Comparison of ENCODE assay signal across 10 cellular contexts in the genomic region with DNA sequence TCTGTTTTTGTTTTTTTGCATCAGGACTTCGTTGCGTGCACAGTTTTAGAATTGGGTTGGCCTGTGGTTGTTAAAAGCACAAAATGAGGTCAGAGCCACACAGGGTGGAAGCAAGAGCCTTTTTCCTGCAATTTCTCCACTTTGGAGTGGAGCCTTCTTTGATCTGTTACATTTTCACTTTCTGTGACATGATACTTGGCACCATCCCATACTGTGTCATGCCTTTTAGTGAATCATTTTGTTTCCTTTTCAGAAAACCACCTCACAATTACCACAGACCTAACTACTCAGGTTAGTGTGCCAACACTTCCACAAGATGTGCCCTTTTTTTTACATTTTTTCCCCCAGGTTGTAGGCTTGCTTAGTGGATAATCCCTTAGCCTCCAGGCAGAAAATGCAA. TPM values are rescaled to one million over a fixed set of nuclear protein-coding genes. Genes with fewer than 3 reads are reported as not detected.
DNase-seq lines count a peak whose midpoint lies in the region; ATAC-seq, FAIRE-seq and TF ChIP-seq lines count a peak whose summit lies in the region.
"Had no signal": no experiment of that assay in that cellular context is flagged by ENCODE, and none has a peak within 500 bp of the region (broad histone marks: within the 10 kb centered on the region; RNA-seq: fewer than 3 reads in every experiment).

No MANE protein-coding gene starts in this region.

- H3K9ac ChIP-seq in BLaER1 (peak overlapping the region; percentile 38; the same call in 1 of the 2 replicates), astrocyte (ENCODE audit: low read length) (no peak overlapping the region), keratinocyte (ENCODE audit: control insufficient read depth, extremely low read depth, insufficient read depth, low read length) (no peak overlapping the region)

- no peaks in the 10 kb centered on the region for H3K27me3 Mint-ChIP-seq in astrocyte (ENCODE audit: low read depth, unreplicated experiment)

- H3K27me3 ChIP-seq in BLaER1 = no peaks in the 10 kb centered on the region
- H3K27me3 ChIP-seq in astrocyte (ENCODE audit: insufficient read depth, low read length) = peaks cover 6% of the 10 kb centered on the region
- H3K27me3 ChIP-seq in keratinocyte (ENCODE audit: control insufficient read depth, extremely low read depth, insufficient read depth, low read length) = peaks cover 49% of the 10 kb centered on the region
- H3K27me3 ChIP-seq: heart right ventricle, Peyer's patch had no signal

- no peaks in the 10 kb centered on the region for H4K20me1 ChIP-seq in BLaER1
- H4K20me1 ChIP-seq in astrocyte (ENCODE audit: insufficient read depth, low read length) = no peaks in the 10 kb centered on the region
- H4K20me1 ChIP-seq in keratinocyte (ENCODE audit: control insufficient read depth, extremely low read depth, insufficient read depth, low read length) = peaks cover 4% of the 10 kb centered on the region

- DNase-seq in HPDE6-E6E7 (ENCODE audit: extremely low spot score) (peak; percentile 79), astrocyte (ENCODE audit: low read depth) (peak; percentile 71), keratinocyte (ENCODE audit: low read depth, low spot score) (peak; percentile 17), GM19239 (ENCODE audit: insufficient read length, low spot score) (no peak), C1 segment of cervical spinal cord (lab: John Stamatoyannopoulos, UW) (no peak), NCI-H526 treated with DMSO at 0.1 percent for 48 hours (lab: John Stamatoyannopoulos, UW) (no peak)
- DNase-seq: heart right ventricle, Peyer's patch had no signal

- H3K4me2 ChIP-seq in BLaER1 = peak overlapping the region; percentile 32
- peak overlapping the region; percentile 32 for H3K4me2 ChIP-seq in astrocyte (ENCODE audit: low read length)
- H3K4me2 ChIP-seq in keratinocyte (ENCODE audit: control insufficient read depth, extremely low read depth, insufficient read depth, low read depth, low read length) = no peak overlapping the region

- peaks cover 21% of the 10 kb centered on the region for H3K4me1 Mint-ChIP-seq in astrocyte (ENCODE audit: low read depth, unreplicated experiment)

- no peak overlapping the region for H3K4me3 ChIP-seq in BLaER1
- H3K4me3 ChIP-seq in astrocyte (ENCODE audit: insufficient read depth, low read depth, low read length) = no peak overlapping the region
- no peak overlapping the region for H3K4me3 ChIP-seq in keratinocyte (ENCODE audit: control insufficient read depth in 2 of 3, extremely low read depth in 1 of 3, insufficient read depth in 2 of 3, low read depth in 1 of 3, low read length in 3 of 3)
- H3K4me3 ChIP-seq: heart right ventricle, Peyer's patch had no signal

- H3K36me3 ChIP-seq in BLaER1 = no peaks in the 10 kb centered on the region
- H3K36me3 ChIP-seq in astrocyte (ENCODE audit: insufficient read depth, low read length) = no peaks in the 10 kb centered on the region
- H3K36me3 ChIP-seq in keratinocyte (ENCODE audit: control insufficient read depth in 2 of 2, extremely low read depth in 1 of 2, insufficient read depth in 2 of 2, low read length in 2 of 2) = no peaks in the 10 kb centered on the region

- H3K9me3 ChIP-seq in BLaER1 (no peaks in the 10 kb centered on the region), astrocyte (ENCODE audit: insufficient read depth, low read depth, low read length) (no peaks in the 10 kb centered on the region), keratinocyte (ENCODE audit: control insufficient read depth, low read depth, low read length) (no peaks in the 10 kb centered on the region)
- H3K9me3 ChIP-seq: heart right ventricle, Peyer's patch had no signal

- TF ChIP-seq CTCF in astrocyte (IDR thresholded peaks at IDR 0.05; ENCODE audit: insufficient read depth, low read depth, low read length) = no peak
- TF ChIP-seq CTCF in keratinocyte (optimal IDR thresholded peaks at IDR 0.05 in 1 of 3, IDR thresholded peaks at IDR 0.05 in 1 of 3, conservative IDR thresholded peaks at IDR 0.05 in 1 of 3; ENCODE audit: extremely low read depth in 1 of 3, insufficient read depth in 2 of 3, low read length in 3 of 3) = no peak

- H3K79me2 ChIP-seq in astrocyte (ENCODE audit: insufficient read depth, low read length) (no peaks in the 10 kb centered on the region), keratinocyte (ENCODE audit: control insufficient read depth, insufficient read depth, low read length) (no peaks in the 10 kb centered on the region)

- no peak overlapping the region for H3K27ac Mint-ChIP-seq in astrocyte (ENCODE audit: unreplicated experiment)

- dilution Hi-C loops in keratinocyte (cut with MboI; ENCODE audit: extremely low pct_ligation_motif_present, low sequenced_read_pairs) = no loop called here

- H3K36me3 Mint-ChIP-seq in astrocyte (ENCODE audit: low read depth, unreplicated experiment) = peaks cover 9% of the 10 kb centered on the region

- H3K27ac ChIP-seq in BLaER1 (no peak overlapping the region), astrocyte (ENCODE audit: low read depth, low read length) (no peak overlapping the region), keratinocyte (ENCODE audit: control insufficient read depth, insufficient read depth, low read length) (no peak overlapping the region)
- H3K27ac ChIP-seq: heart right ventricle, Peyer's patch had no signal

- no peak overlapping the region for H3K4me3 Mint-ChIP-seq in astrocyte (ENCODE audit: unreplicated experiment)

- H3K9me3 Mint-ChIP-seq in astrocyte (ENCODE audit: unreplicated experiment) = peaks cover 3% of the 10 kb centered on the region

- H3K9me1 ChIP-seq in keratinocyte (ENCODE audit: control insufficient read depth, extremely low read depth, insufficient read depth, low read length) = no peaks in the 10 kb centered on the region

- H3K4me1 ChIP-seq in BLaER1 = peaks cover 23% of the 10 kb centered on the region
- H3K4me1 ChIP-seq in astrocyte (ENCODE audit: insufficient read depth, low read length) = peaks cover 8% of the 10 kb centered on the region
- peaks cover 4% of the 10 kb centered on the region for H3K4me1 ChIP-seq in keratinocyte (ENCODE audit: control insufficient read depth, extremely low read depth, insufficient read depth, low read length)

- H2AFZ ChIP-seq in astrocyte (ENCODE audit: low read depth, low read length) = no peak overlapping the region
- no peak overlapping the region for H2AFZ ChIP-seq in keratinocyte (ENCODE audit: control insufficient read depth, low read length)

- ATAC-seq in HG02852 (IDR thresholded peaks at IDR 0.05; ENCODE audit: unreplicated experiment) = no peak
- ATAC-seq: heart right ventricle had no signal

- FAIRE-seq in astrocyte (lab: Jason Lieb, UNC) = no peak
- peak; percentile 76 for FAIRE-seq in keratinocyte (lab: Jason Lieb, UNC)
- FAIRE-seq in GM19239 (lab: Jason Lieb, UNC) = no peak

RNA-seq across cellular contexts. Expression of a gene that starts 32.5 kb away (rescaled TPM):
- total RNA-seq in astrocyte = 5.1 and 6.5 TPM in 2 replicates
- 0.10 to 0.32 TPM (median 0.14 TPM) in 3 replicates for polyA plus RNA-seq in keratinocyte
- 0.82 TPM for polyA plus RNA-seq in keratinocyte (2011; ENCODE audit: low read depth)
- 0.03 and 0.06 TPM in 2 replicates for polyA plus RNA-seq in keratinocyte (2011; cell fraction: cytosol; rRNA removed)
- 0.42 and 0.47 TPM in 2 replicates for polyA plus RNA-seq in keratinocyte (2011; cell fraction: nucleus; rRNA removed)
- 0.05 and 0.44 TPM in 2 replicates for polyA plus RNA-seq in keratinocyte (2012; ENCODE audit: low replicate concordance)
- polyA minus RNA-seq in keratinocyte = 0.13 to 0.16 TPM in 2 of 3 replicates, not detected in the other
- not detected for polyA minus RNA-seq in keratinocyte (2011; cell fraction: cytosol; rRNA and poly(A)+ RNA removed)
- polyA minus RNA-seq in keratinocyte (2011; cell fraction: nucleus; rRNA and poly(A)+ RNA removed) = 0.42 TPM in 1 of 2 replicates, not detected in the other

RNA-seq across cellular contexts. Expression of a gene that starts 46.9 kb away (rescaled TPM):
- 40.0 and 40.7 TPM in 2 replicates for total RNA-seq in astrocyte
- 31.5 to 36.5 TPM (median 34.4 TPM) in 3 replicates for polyA plus RNA-seq in keratinocyte
- polyA plus RNA-seq in keratinocyte (2011; ENCODE audit: low read depth) = 14.2 TPM
- 14.4 and 22.7 TPM in 2 replicates for polyA plus RNA-seq in keratinocyte (2011; cell fraction: cytosol; rRNA removed)
- polyA plus RNA-seq in keratinocyte (2011; cell fraction: nucleus; rRNA removed) = 45.1 and 46.9 TPM in 2 replicates
- polyA plus RNA-seq in keratinocyte (2012; ENCODE audit: low replicate concordance) = 9.6 and 28.4 TPM in 2 replicates
- 51.5 to 99.3 TPM (median 80.4 TPM) in 3 replicates for polyA minus RNA-seq in keratinocyte
- polyA minus RNA-seq in keratinocyte (2011; cell fraction: cytosol; rRNA and poly(A)+ RNA removed) = 54.7 TPM
- polyA minus RNA-seq in keratinocyte (2011; cell fraction: nucleus; rRNA and poly(A)+ RNA removed) = 127 and 146 TPM in 2 replicates

Comparison
In these comparisons a context has a peak if more than half of its experiments do, and no peak if none do; other contexts are left out.
1. DNase-seq: peak in HPDE6-E6E7 (single experiment), astrocyte (single experiment) and keratinocyte (single experiment); none in GM19239 (single experiment), C1 segment of cervical spinal cord (0 of 14) and NCI-H526 treated with DMSO at 0.1 percent for 48 hours (single experiment).